ENCODE assay signal across 1 cellular context in the genomic region with DNA sequence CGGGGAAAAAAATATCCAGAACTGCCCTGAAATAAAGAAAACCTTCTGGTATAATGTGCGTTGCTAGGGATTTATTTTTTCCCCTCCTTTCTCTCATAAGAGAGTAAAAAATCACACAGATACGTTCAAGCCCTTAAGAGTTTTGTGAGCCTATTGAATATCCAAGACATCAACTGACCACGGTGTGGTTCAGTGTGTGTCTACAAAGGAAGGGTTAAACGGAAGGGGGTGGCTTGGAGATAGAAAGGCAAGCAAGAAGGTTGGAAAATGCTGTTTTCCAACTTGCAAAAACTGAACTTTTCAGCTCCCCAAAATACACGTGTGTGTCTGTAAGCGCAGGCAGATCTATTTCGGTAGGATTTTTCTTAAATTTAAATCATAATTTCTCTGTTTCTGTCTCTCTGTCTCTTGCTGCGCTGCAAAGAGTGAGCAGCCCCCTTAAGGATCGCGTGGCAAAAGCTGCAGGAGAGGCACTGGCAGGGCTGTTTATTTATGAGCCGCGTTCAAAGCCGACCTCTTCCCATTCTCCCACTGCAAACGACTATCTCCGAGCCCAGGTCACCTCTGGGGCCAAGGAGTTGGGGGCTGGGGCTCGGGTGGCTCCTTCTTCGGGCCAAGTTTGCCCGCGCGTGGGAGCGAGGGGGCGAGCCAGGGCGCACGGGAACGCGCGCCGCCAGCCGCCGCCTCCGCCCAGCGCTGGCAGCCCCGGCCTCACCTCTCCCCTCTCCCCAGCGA.
TF ChIP-seq lines count a peak whose summit lies in the region.

No MANE protein-coding gene starts in this region.

TF ChIP-seq in HepG2, 621 proteins besides CTCF, POLR2A, EP300 and RAD21 (continues in another document):
- TF ChIP-seq, protein P1, sequence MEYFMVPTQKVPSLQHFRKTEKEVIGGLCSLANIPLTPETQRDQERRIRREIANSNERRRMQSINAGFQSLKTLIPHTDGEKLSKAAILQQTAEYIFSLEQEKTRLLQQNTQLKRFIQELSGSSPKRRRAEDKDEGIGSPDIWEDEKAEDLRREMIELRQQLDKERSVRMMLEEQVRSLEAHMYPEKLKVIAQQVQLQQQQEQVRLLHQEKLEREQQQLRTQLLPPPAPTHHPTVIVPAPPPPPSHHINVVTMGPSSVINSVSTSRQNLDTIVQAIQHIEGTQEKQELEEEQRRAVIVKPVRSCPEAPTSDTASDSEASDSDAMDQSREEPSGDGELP (IDR thresholded peaks at IDR 0.05; ENCODE audit: borderline replicate concordance, low read depth): no peak
- TF ChIP-seq ZNF567 (CRISPR knock-in tag; IDR thresholded peaks at IDR 0.05; ENCODE audit: borderline replicate concordance) (no peak), ZNF792 (CRISPR knock-in tag; IDR thresholded peaks at IDR 0.05) (0 out of 2 replicates have a peak, but pooled peaks have one; percentile 12), RFX1 (IDR thresholded peaks at IDR 0.05) (no peak), PCBP1 (IDR thresholded peaks at IDR 0.05; ENCODE audit: borderline replicate concordance, low read depth, low read length) (no peak), ZNF670 (CRISPR knock-in tag; IDR thresholded peaks at IDR 0.05; ENCODE audit: borderline replicate concordance) (no peak), SMAD3 (CRISPR knock-in tag; IDR thresholded peaks at IDR 0.05) (no peak), ZNF451 (CRISPR knock-in tag; IDR thresholded peaks at IDR 0.05) (no peak), PAX8 (CRISPR knock-in tag; IDR thresholded peaks at IDR 0.05; ENCODE audit: borderline replicate concordance) (no peak), ZNF547 (CRISPR knock-in tag; IDR thresholded peaks at IDR 0.05) (no peak), RFX3 (CRISPR knock-in tag; IDR thresholded peaks at IDR 0.05) (no peak), ZNF652 (CRISPR knock-in tag; IDR thresholded peaks at IDR 0.05; ENCODE audit: borderline replicate concordance, low read depth) (peak; percentile 43; the same call in 1 of the 2 replicates), GATA4 (IDR thresholded peaks at IDR 0.05; ENCODE audit: borderline replicate concordance, low read depth) (no peak), MAZ (IDR thresholded peaks at IDR 0.05; ENCODE audit: borderline replicate concordance, low read depth, low read length) (no peak), MAZ (CRISPR knock-in tag; IDR thresholded peaks at IDR 0.05; ENCODE audit: low read depth) (peak; percentile 58; the same call in 1 of the 2 replicates), ZNF629 (CRISPR knock-in tag; conservative IDR thresholded peaks at IDR 0.05) (no peak), ZNF292 (CRISPR knock-in tag; IDR thresholded peaks at IDR 0.05; ENCODE audit: borderline replicate concordance, low read depth) (no peak)
- TF ChIP-seq, protein P2, sequence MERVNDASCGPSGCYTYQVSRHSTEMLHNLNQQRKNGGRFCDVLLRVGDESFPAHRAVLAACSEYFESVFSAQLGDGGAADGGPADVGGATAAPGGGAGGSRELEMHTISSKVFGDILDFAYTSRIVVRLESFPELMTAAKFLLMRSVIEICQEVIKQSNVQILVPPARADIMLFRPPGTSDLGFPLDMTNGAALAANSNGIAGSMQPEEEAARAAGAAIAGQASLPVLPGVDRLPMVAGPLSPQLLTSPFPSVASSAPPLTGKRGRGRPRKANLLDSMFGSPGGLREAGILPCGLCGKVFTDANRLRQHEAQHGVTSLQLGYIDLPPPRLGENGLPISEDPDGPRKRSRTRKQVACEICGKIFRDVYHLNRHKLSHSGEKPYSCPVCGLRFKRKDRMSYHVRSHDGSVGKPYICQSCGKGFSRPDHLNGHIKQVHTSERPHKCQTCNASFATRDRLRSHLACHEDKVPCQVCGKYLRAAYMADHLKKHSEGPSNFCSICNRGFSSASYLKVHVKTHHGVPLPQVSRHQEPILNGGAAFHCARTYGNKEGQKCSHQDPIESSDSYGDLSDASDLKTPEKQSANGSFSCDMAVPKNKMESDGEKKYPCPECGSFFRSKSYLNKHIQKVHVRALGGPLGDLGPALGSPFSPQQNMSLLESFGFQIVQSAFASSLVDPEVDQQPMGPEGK (CRISPR knock-in tag; IDR thresholded peaks at IDR 0.05): 0 out of 2 replicates have a peak, but pooled peaks have one; percentile 12
- TF ChIP-seq, protein P3, sequence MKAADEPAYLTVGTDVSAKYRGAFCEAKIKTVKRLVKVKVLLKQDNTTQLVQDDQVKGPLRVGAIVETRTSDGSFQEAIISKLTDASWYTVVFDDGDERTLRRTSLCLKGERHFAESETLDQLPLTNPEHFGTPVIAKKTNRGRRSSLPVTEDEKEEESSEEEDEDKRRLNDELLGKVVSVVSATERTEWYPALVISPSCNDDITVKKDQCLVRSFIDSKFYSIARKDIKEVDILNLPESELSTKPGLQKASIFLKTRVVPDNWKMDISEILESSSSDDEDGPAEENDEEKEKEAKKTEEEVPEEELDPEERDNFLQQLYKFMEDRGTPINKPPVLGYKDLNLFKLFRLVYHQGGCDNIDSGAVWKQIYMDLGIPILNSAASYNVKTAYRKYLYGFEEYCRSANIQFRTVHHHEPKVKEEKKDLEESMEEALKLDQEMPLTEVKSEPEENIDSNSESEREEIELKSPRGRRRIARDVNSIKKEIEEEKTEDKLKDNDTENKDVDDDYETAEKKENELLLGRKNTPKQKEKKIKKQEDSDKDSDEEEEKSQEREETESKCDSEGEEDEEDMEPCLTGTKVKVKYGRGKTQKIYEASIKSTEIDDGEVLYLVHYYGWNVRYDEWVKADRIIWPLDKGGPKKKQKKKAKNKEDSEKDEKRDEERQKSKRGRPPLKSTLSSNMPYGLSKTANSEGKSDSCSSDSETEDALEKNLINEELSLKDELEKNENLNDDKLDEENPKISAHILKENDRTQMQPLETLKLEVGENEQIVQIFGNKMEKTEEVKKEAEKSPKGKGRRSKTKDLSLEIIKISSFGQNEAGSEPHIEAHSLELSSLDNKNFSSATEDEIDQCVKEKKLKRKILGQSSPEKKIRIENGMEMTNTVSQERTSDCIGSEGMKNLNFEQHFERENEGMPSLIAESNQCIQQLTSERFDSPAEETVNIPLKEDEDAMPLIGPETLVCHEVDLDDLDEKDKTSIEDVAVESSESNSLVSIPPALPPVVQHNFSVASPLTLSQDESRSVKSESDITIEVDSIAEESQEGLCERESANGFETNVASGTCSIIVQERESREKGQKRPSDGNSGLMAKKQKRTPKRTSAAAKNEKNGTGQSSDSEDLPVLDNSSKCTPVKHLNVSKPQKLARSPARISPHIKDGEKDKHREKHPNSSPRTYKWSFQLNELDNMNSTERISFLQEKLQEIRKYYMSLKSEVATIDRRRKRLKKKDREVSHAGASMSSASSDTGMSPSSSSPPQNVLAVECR (CRISPR knock-in tag; IDR thresholded peaks at IDR 0.05; ENCODE audit: borderline replicate concordance): peak; percentile 26; the same call in 1 of the 2 replicates
- TF ChIP-seq, protein P4, sequence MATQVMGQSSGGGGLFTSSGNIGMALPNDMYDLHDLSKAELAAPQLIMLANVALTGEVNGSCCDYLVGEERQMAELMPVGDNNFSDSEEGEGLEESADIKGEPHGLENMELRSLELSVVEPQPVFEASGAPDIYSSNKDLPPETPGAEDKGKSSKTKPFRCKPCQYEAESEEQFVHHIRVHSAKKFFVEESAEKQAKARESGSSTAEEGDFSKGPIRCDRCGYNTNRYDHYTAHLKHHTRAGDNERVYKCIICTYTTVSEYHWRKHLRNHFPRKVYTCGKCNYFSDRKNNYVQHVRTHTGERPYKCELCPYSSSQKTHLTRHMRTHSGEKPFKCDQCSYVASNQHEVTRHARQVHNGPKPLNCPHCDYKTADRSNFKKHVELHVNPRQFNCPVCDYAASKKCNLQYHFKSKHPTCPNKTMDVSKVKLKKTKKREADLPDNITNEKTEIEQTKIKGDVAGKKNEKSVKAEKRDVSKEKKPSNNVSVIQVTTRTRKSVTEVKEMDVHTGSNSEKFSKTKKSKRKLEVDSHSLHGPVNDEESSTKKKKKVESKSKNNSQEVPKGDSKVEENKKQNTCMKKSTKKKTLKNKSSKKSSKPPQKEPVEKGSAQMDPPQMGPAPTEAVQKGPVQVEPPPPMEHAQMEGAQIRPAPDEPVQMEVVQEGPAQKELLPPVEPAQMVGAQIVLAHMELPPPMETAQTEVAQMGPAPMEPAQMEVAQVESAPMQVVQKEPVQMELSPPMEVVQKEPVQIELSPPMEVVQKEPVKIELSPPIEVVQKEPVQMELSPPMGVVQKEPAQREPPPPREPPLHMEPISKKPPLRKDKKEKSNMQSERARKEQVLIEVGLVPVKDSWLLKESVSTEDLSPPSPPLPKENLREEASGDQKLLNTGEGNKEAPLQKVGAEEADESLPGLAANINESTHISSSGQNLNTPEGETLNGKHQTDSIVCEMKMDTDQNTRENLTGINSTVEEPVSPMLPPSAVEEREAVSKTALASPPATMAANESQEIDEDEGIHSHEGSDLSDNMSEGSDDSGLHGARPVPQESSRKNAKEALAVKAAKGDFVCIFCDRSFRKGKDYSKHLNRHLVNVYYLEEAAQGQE (IDR thresholded peaks at IDR 0.05; ENCODE audit: borderline replicate concordance in 1 of 2, low read depth in 1 of 2, low read length in 2 of 2): no peak
- TF ChIP-seq, protein P5, sequence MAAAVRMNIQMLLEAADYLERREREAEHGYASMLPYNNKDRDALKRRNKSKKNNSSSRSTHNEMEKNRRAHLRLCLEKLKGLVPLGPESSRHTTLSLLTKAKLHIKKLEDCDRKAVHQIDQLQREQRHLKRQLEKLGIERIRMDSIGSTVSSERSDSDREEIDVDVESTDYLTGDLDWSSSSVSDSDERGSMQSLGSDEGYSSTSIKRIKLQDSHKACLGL (CRISPR knock-in tag; IDR thresholded peaks at IDR 0.05): no peak
- TF ChIP-seq, protein P6, sequence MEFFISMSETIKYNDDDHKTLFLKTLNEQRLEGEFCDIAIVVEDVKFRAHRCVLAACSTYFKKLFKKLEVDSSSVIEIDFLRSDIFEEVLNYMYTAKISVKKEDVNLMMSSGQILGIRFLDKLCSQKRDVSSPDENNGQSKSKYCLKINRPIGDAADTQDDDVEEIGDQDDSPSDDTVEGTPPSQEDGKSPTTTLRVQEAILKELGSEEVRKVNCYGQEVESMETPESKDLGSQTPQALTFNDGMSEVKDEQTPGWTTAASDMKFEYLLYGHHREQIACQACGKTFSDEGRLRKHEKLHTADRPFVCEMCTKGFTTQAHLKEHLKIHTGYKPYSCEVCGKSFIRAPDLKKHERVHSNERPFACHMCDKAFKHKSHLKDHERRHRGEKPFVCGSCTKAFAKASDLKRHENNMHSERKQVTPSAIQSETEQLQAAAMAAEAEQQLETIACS (CRISPR knock-in tag; IDR thresholded peaks at IDR 0.05): peak; percentile 56
- TF ChIP-seq, protein P7, sequence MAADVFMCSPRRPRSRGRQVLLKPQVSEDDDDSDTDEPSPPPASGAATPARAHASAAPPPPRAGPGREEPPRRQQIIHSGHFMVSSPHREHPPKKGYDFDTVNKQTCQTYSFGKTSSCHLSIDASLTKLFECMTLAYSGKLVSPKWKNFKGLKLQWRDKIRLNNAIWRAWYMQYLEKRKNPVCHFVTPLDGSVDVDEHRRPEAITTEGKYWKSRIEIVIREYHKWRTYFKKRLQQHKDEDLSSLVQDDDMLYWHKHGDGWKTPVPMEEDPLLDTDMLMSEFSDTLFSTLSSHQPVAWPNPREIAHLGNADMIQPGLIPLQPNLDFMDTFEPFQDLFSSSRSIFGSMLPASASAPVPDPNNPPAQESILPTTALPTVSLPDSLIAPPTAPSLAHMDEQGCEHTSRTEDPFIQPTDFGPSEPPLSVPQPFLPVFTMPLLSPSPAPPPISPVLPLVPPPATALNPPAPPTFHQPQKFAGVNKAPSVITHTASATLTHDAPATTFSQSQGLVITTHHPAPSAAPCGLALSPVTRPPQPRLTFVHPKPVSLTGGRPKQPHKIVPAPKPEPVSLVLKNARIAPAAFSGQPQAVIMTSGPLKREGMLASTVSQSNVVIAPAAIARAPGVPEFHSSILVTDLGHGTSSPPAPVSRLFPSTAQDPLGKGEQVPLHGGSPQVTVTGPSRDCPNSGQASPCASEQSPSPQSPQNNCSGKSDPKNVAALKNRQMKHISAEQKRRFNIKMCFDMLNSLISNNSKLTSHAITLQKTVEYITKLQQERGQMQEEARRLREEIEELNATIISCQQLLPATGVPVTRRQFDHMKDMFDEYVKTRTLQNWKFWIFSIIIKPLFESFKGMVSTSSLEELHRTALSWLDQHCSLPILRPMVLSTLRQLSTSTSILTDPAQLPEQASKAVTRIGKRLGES (CRISPR knock-in tag; IDR thresholded peaks at IDR 0.05; ENCODE audit: borderline replicate concordance): no peak
- TF ChIP-seq, protein P8, sequence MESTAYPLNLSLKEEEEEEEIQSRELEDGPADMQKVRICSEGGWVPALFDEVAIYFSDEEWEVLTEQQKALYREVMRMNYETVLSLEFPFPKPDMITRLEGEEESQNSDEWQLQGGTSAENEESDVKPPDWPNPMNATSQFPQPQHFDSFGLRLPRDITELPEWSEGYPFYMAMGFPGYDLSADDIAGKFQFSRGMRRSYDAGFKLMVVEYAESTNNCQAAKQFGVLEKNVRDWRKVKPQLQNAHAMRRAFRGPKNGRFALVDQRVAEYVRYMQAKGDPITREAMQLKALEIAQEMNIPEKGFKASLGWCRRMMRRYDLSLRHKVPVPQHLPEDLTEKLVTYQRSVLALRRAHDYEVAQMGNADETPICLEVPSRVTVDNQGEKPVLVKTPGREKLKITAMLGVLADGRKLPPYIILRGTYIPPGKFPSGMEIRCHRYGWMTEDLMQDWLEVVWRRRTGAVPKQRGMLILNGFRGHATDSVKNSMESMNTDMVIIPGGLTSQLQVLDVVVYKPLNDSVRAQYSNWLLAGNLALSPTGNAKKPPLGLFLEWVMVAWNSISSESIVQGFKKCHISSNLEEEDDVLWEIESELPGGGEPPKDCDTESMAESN (CRISPR knock-in tag; conservative IDR thresholded peaks at IDR 0.05): no peak
- TF ChIP-seq, protein P9, sequence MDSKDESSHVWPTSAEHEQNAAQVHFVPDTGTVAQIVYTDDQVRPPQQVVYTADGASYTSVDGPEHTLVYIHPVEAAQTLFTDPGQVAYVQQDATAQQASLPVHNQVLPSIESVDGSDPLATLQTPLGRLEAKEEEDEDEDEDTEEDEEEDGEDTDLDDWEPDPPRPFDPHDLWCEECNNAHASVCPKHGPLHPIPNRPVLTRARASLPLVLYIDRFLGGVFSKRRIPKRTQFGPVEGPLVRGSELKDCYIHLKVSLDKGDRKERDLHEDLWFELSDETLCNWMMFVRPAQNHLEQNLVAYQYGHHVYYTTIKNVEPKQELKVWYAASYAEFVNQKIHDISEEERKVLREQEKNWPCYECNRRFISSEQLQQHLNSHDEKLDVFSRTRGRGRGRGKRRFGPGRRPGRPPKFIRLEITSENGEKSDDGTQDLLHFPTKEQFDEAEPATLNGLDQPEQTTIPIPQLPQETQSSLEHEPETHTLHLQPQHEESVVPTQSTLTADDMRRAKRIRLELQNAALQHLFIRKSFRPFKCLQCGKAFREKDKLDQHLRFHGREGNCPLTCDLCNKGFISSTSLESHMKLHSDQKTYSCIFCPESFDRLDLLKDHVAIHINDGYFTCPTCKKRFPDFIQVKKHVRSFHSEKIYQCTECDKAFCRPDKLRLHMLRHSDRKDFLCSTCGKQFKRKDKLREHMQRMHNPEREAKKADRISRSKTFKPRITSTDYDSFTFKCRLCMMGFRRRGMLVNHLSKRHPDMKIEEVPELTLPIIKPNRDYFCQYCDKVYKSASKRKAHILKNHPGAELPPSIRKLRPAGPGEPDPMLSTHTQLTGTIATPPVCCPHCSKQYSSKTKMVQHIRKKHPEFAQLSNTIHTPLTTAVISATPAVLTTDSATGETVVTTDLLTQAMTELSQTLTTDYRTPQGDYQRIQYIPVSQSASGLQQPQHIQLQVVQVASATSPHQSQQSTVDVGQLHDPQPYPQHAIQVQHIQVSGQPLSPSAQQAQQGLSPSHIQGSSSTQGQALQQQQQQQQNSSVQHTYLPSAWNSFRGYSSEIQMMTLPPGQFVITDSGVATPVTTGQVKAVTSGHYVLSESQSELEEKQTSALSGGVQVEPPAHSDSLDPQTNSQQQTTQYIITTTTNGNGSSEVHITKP (CRISPR knock-in tag; IDR thresholded peaks at IDR 0.05; ENCODE audit: low read depth): no peak
